8 cellular contexts compared by ENCODE assay signal in genomic region chr1:211326528-211327340, GRCh38. TPM values are rescaled to one million over a fixed set of nuclear protein-coding genes. Genes with fewer than 3 reads are reported as not detected.
A peak's percentile ranks its signal among the peaks of the same experiment; 100 is the strongest.
DNase-seq lines count a peak whose midpoint lies in the region; ATAC-seq and TF ChIP-seq lines count a peak whose summit lies in the region.

TRAF5 (plus strand) TSS chr1:211326833; CDS start chr1:211353240, 26,407 bp downstream.

- DNase-seq in EH (ENCODE audit: low read depth): peak; percentile 64
- DNase-seq in LNCaP clone FGC (ENCODE audit: low read depth): no peak
- DNase-seq in WERI-Rb-1: peak; percentile 72
- DNase-seq in dedifferentiated amniotic fluid mesenchymal stem cell (ENCODE audit: extremely low spot score): peak; percentile 17
- peak; percentile 58 to 66 (median 58) for DNase-seq in right lobe of liver
- DNase-seq in stimulated activated CD8-positive, alpha-beta memory T cell treated with anti-CD3 and anti-CD28 coated beads, Interleukin-12 subunit alpha, Interleukin-12 subunit beta, amount 100 ng/mL, for 4 hours (ENCODE audit: low read depth): peak; percentile 54

- WGBS in right lobe of liver (ENCODE audit: insufficient coverage, low coverage, low lambda C conversion rate, missing lambda C conversion rate): 1% methylated on average over 35 of the region's 91 CpGs

- H3K36me3 ChIP-seq in WERI-Rb-1 (no peaks in the 10 kb centered on the region; the same call in 1 of the 2 replicates), right lobe of liver (no peaks in the 10 kb centered on the region)

- H3K4me3 ChIP-seq in LNCaP clone FGC (ENCODE audit: low read depth, low read length) (peak within 1 kb of the TSS; percentile 42), WERI-Rb-1 (ENCODE audit: low read depth, low read length) (peak within 1 kb of the TSS; percentile 76), right lobe of liver (peak within 1 kb of the TSS; percentile 54 to 64 (median 62))

- intact Hi-C loops in right lobe of liver (cut with DNase I): loop anchor here in 1 of 2 donors (10.0 kb wide), 1 partner anchor 328 kb away; no protein-coding TSS in a partner anchor

- peak; percentile 33 for ATAC-seq in GM21528 (IDR thresholded peaks at IDR 0.05; ENCODE audit: low FRiP score, unreplicated experiment)
- peak; percentile 63 to 75 (median 70) for ATAC-seq in right lobe of liver
- ATAC-seq in HG03025 (IDR thresholded peaks at IDR 0.05; ENCODE audit: low FRiP score, unreplicated experiment): no peak

- H3K27me3 ChIP-seq in WERI-Rb-1 (ENCODE audit: insufficient read depth, low read depth, severe bottlenecking) (no peaks in the 10 kb centered on the region), right lobe of liver (no peaks in the 10 kb centered on the region)

- H3K27ac ChIP-seq in WERI-Rb-1 (peak within 1 kb of the TSS; percentile 68), right lobe of liver (peak within 1 kb of the TSS; percentile 44 to 71 (median 51))

- no peaks in the 10 kb centered on the region for H3K4me1 ChIP-seq in right lobe of liver

- no peak for TF ChIP-seq POLR2A in right lobe of liver (IDR thresholded peaks at IDR 0.05)

- TF ChIP-seq CTCF in LNCaP clone FGC (IDR thresholded peaks at IDR 0.05; ENCODE audit: control insufficient read depth, extremely low read depth, insufficient read depth) (no peak), WERI-Rb-1 (IDR thresholded peaks at IDR 0.05; ENCODE audit: low read depth, low read length) (no peak), right lobe of liver (IDR thresholded peaks at IDR 0.05) (no peak)

- no peaks in the 10 kb centered on the region for H3K9me3 ChIP-seq in WERI-Rb-1 (ENCODE audit: severe bottlenecking)
- no peaks in the 10 kb centered on the region for H3K9me3 ChIP-seq in right lobe of liver

RNA-seq across cellular contexts. Expression of gene TRAF5, which starts in this region (rescaled TPM):
- total RNA-seq in right lobe of liver: 1 to 10 TPM in 5 of 6 experiments, under 1 TPM in 1; 0.59 to 3.6 (median 1.6) TPM
